21 cellular contexts compared by ENCODE assay signal in the genomic region with DNA sequence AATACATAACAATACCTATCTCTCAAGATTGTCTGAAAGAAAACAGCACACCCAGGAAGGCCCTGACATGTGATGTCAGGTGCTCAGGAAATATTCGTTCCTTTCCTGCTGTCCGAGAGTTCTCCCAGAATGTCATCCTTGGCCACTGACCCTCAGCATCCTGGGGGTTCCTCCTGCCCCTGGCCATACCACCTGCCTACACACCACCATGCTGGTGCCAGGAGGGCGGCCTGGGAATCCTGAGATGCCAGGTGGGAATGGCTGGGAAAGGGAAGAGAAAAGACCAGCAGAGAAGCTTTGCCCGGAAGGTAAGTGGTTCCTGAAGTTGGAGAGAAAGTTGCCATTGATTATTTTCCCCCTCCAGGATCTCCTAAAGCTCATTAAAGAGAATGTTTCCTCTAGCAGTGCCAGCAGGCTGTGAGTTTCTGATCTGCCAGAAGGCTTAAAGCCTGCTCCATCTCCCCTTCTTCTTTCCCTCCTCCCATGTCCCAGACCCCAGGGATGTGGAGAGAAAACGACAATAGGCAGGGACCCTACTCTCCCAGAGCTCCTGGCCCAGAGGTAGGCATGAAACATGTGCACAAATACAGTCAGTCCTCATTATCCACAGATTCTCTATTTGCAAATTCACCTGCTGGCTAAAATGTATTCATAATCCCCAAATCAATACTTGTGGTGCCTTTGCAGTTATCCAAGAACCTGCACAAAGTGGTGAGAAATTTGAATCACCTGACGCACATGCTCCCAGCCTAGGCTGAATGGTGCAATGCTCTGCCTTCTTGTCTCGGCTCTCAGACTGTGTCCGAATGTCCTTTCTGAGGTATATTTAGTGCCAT.
DNase-seq lines count a peak whose midpoint lies in the region; TF ChIP-seq lines count a peak whose summit lies in the region.
"Had no signal": no experiment of that assay in that cellular context is flagged by ENCODE, and none has a peak within 500 bp of the region (broad histone marks: within the 10 kb centered on the region; RNA-seq: fewer than 3 reads in every experiment).

No MANE protein-coding gene starts in this region.

- peak overlapping the region; percentile 22 for H3K18ac ChIP-seq in neuronal stem cell (ENCODE audit: low read length)

- no peak overlapping the region for H3K4ac ChIP-seq in neuronal stem cell (ENCODE audit: low read length)

- no peak overlapping the region for H2BK120ac ChIP-seq in neuronal stem cell (ENCODE audit: low read depth, low read length)

- DNase-seq in NCI-H82 (lab: John Stamatoyannopoulos, UW), result peak; percentile 49
- DNase-seq in NCI-H82 treated with DMSO at 0.1 percent for 48 hours (lab: John Stamatoyannopoulos, UW; ENCODE audit: unreplicated experiment), result no peak
- peak; percentile 45 for DNase-seq in WERI-Rb-1
- no peak for DNase-seq in neuronal stem cell (ENCODE audit: low spot score)
- DNase-seq in stimulated activated CD4-positive, alpha-beta T cell treated with anti-CD3 and anti-CD28 coated beads, Interleukin-4, amount 100 ng/mL, for 1 hour, result no peak
- DNase-seq in DMS79 treated with DMSO at 0.1 percent for 48 hours (lab: John Stamatoyannopoulos, UW), result no peak
- DNase-seq in HK-2 (ENCODE audit: unreplicated experiment), result no peak
- DNase-seq: AML-193; Caco-2; Calu3; CD4-positive, alpha-beta T cell; CD8-positive, alpha-beta T cell; DMS 273 treated with DMSO at 0.1 percent for 48 hours; DMS153; DMS53; DMS79; GF-D8 had no signal

- H2BK15ac ChIP-seq in neuronal stem cell (ENCODE audit: low read length), result no peak overlapping the region

- H3K36me3 ChIP-seq in WERI-Rb-1 (no peaks in the 10 kb centered on the region), neuronal stem cell (replicated peaks in 1 of 2; ENCODE audit: control insufficient read depth in 2 of 2, insufficient read depth in 2 of 2, low read length in 2 of 2) (no peaks in the 10 kb centered on the region)
- H3K36me3 ChIP-seq: BLaER1 treated with 17β-estradiol and CSF1 and Interleukin-3, amounts not matched to agents 10 nM and 100 nM had no signal

- H2AK5ac ChIP-seq in neuronal stem cell (ENCODE audit: low read depth, low read length), result peak overlapping the region; percentile 35

- no peak overlapping the region for H3K27ac ChIP-seq in WERI-Rb-1
- no peak overlapping the region for H3K27ac ChIP-seq in neuronal stem cell (replicated peaks; ENCODE audit: low read length)
- H3K27ac ChIP-seq: 22Rv1; A549; BLaER1 treated with 17β-estradiol and CSF1 and Interleukin-3, amounts not matched to agents 10 nM and 100 nM; C4-2B had no signal

- no peak overlapping the region for H3K9ac ChIP-seq in neuronal stem cell (ENCODE audit: low read depth, low read length, poor library complexity)
- H3K9ac ChIP-seq: BLaER1 treated with 17β-estradiol and CSF1 and Interleukin-3, amounts not matched to agents 10 nM and 100 nM had no signal

- H2AFZ ChIP-seq in neuronal stem cell (ENCODE audit: low read length), result no peak overlapping the region

- H3K27me3 ChIP-seq in WERI-Rb-1 (ENCODE audit: insufficient read depth, low read depth, severe bottlenecking) (no peaks in the 10 kb centered on the region), neuronal stem cell (ENCODE audit: control insufficient read depth in 3 of 3, insufficient read depth in 3 of 3, low read depth in 1 of 3, low read length in 3 of 3) (peaks cover 0 to 7% (median 0%) of the 10 kb centered on the region in 3 experiments)
- H3K27me3 ChIP-seq: BLaER1 treated with 17β-estradiol and CSF1 and Interleukin-3, amounts not matched to agents 10 nM and 100 nM had no signal

- no peak overlapping the region for H3K4me3 ChIP-seq in WERI-Rb-1 (ENCODE audit: low read depth, low read length)
- H3K4me3 ChIP-seq in neuronal stem cell (ENCODE audit: low read length in 2 of 2), result no peak overlapping the region
- H3K4me3 ChIP-seq: A549; BLaER1 treated with 17β-estradiol and CSF1 and Interleukin-3, amounts not matched to agents 10 nM and 100 nM had no signal

- H3K14ac ChIP-seq in neuronal stem cell (ENCODE audit: low read length), result no peak overlapping the region

- no peak overlapping the region for H2BK5ac ChIP-seq in neuronal stem cell (ENCODE audit: low read length)

- no peak overlapping the region for H2BK12ac ChIP-seq in neuronal stem cell (ENCODE audit: low read length)

- H3K23ac ChIP-seq in neuronal stem cell (ENCODE audit: low read depth, low read length, poor library complexity), result no peak overlapping the region

- no CpG with 5 or more reads among the region's 8 CpGs for WGBS in neuronal stem cell (ENCODE audit: extremely low coverage in 2 of 2, insufficient read length in 2 of 2, insufficient replicate concordance in 1 of 2), 2 donors

- no peak overlapping the region for H4K8ac ChIP-seq in neuronal stem cell (ENCODE audit: low read depth, low read length)

- H3K4me1 ChIP-seq in neuronal stem cell (ENCODE audit: control insufficient read depth in 2 of 2, insufficient read depth in 1 of 2, low read depth in 1 of 2, low read length in 2 of 2), result peaks cover 3 to 9% of the 10 kb centered on the region in 2 donors
- H3K4me1 ChIP-seq: A549 had no signal

- no peak overlapping the region for H4K91ac ChIP-seq in neuronal stem cell (ENCODE audit: low read depth, low read length, poor library complexity)

- H3K79me1 ChIP-seq in neuronal stem cell (ENCODE audit: low read depth, low read length), result no peaks in the 10 kb centered on the region

- no peak overlapping the region for H3K4me2 ChIP-seq in neuronal stem cell (ENCODE audit: insufficient read depth, low read length, poor library complexity, severe bottlenecking)
- H3K4me2 ChIP-seq: A549; BLaER1 treated with 17β-estradiol and CSF1 and Interleukin-3, amounts not matched to agents 10 nM and 100 nM had no signal

- TF ChIP-seq CTCF in WERI-Rb-1 (IDR thresholded peaks at IDR 0.05; ENCODE audit: low read depth, low read length), result no peak

- H3K9me3 ChIP-seq in WERI-Rb-1 (ENCODE audit: severe bottlenecking), result no peaks in the 10 kb centered on the region
- H3K9me3 ChIP-seq in neuronal stem cell (replicated peaks in 1 of 2; ENCODE audit: control insufficient read depth in 2 of 2, insufficient read depth in 1 of 2, low read depth in 1 of 2, low read length in 2 of 2), result no peaks in the 10 kb centered on the region
- H3K9me3 ChIP-seq: A549; BLaER1 treated with 17β-estradiol and CSF1 and Interleukin-3, amounts not matched to agents 10 nM and 100 nM; Caco-2 had no signal

Comparison
In these comparisons a context has a peak if more than half of its experiments do, and no peak if none do; other contexts are left out.
1. DNase-seq: peak in NCI-H82 (single experiment) and WERI-Rb-1 (single experiment); none in NCI-H82 treated with DMSO at 0.1 percent for 48 hours (single experiment), neuronal stem cell (single experiment), stimulated activated CD4-positive, alpha-beta T cell treated with anti-CD3 and anti-CD28 coated beads, Interleukin-4, amount 100 ng/mL, for 1 hour (single experiment), DMS79 treated with DMSO at 0.1 percent for 48 hours (single experiment) and HK-2 (single experiment).